ENCODE assay signal across 9 cellular contexts in genomic region chr14:51776102-51776894, GRCh38.
DNase-seq lines count a peak whose midpoint lies in the region; ATAC-seq, FAIRE-seq and TF ChIP-seq lines count a peak whose summit lies in the region.
"Had no signal": no experiment of that assay in that cellular context is flagged by ENCODE, and none has a peak within 500 bp of the region (broad histone marks: within the 10 kb centered on the region; RNA-seq: fewer than 3 reads in every experiment).

No MANE protein-coding gene starts in this region.

- no peak overlapping the region for H3K4ac ChIP-seq in neuronal stem cell (ENCODE audit: low read length)

- H3K27ac Mint-ChIP-seq in Calu3 (ENCODE audit: unreplicated experiment) = no peak overlapping the region
- H3K27ac Mint-ChIP-seq: T-helper 1 cell treated with Interleukin-12 subunit alpha and Interleukin-12 subunit beta and Interleukin-4 antibody, amounts not matched to agents 30 μg/mL and 1 μg/mL, for 36 hours had no signal

- peak overlapping the region; percentile 81 for H2AFZ ChIP-seq in neuronal stem cell (ENCODE audit: low read length)

- H3K4me1 ChIP-seq in neuronal stem cell (ENCODE audit: control insufficient read depth in 2 of 2, insufficient read depth in 1 of 2, low read depth in 1 of 2, low read length in 2 of 2) = peaks cover 0 to 2% of the 10 kb centered on the region in 2 donors

- peak overlapping the region; percentile 35 for H3K4me2 ChIP-seq in neuronal stem cell (ENCODE audit: insufficient read depth, low read length, poor library complexity, severe bottlenecking)

- no TSS peak for BruUV-seq in Calu3 (replicated peaks; lab: Mats Ljungman, UMichigan)

- no peak overlapping the region for H3K9ac ChIP-seq in neuronal stem cell (ENCODE audit: low read depth, low read length, poor library complexity)

- H3K27me3 Mint-ChIP-seq in Calu3 (ENCODE audit: unreplicated experiment) = no peaks in the 10 kb centered on the region

- H3K9me3 Mint-ChIP-seq in Calu3 (ENCODE audit: low read depth, unreplicated experiment) = no peaks in the 10 kb centered on the region
- H3K9me3 Mint-ChIP-seq: T-helper 1 cell treated with Interleukin-12 subunit alpha and Interleukin-12 subunit beta and Interleukin-4 antibody, amounts not matched to agents 30 μg/mL and 1 μg/mL, for 36 hours had no signal

- H4K91ac ChIP-seq in neuronal stem cell (ENCODE audit: low read depth, low read length, poor library complexity) = no peak overlapping the region

- H3K36me3 ChIP-seq in neuronal stem cell (replicated peaks in 1 of 2; ENCODE audit: control insufficient read depth in 2 of 2, insufficient read depth in 2 of 2, low read length in 2 of 2) = no peaks in the 10 kb centered on the region

- no peak overlapping the region for H3K27ac ChIP-seq in neuronal stem cell (replicated peaks; ENCODE audit: low read length)

- CTCF ChIA-PET in Calu3 (lab: Charles Lee) = interaction anchor here (0.5 to 2.3 kb wide), 8 partner anchors 25 to 534 kb away, joined by 3 to 17 read pairs (median 3); partner anchors contain the start of gene FRMD6

- no peak overlapping the region for H2BK12ac ChIP-seq in neuronal stem cell (ENCODE audit: low read length)

- H3K23ac ChIP-seq in neuronal stem cell (ENCODE audit: low read depth, low read length, poor library complexity) = no peak overlapping the region

- H2BK120ac ChIP-seq in neuronal stem cell (ENCODE audit: low read depth, low read length) = no peak overlapping the region

- peak overlapping the region; percentile 4 for H3K4me3 Mint-ChIP-seq in Calu3 (ENCODE audit: low read depth, unreplicated experiment)
- H3K4me3 Mint-ChIP-seq: T-helper 1 cell treated with Interleukin-12 subunit alpha and Interleukin-12 subunit beta and Interleukin-4 antibody, amounts not matched to agents 30 μg/mL and 1 μg/mL, for 36 hours had no signal

- no peak for FAIRE-seq in H54 (lab: Jason Lieb, UNC)

- H2AK5ac ChIP-seq in neuronal stem cell (ENCODE audit: low read depth, low read length) = no peak overlapping the region

- no peak overlapping the region for H3K4me3 ChIP-seq in foreskin fibroblast (ENCODE audit: low read depth in 1 of 2, low read length in 2 of 2)
- H3K4me3 ChIP-seq in neuronal stem cell (ENCODE audit: low read length in 2 of 2) = no peak overlapping the region

- peaks cover 7% of the 10 kb centered on the region for H3K36me3 Mint-ChIP-seq in Calu3 (ENCODE audit: insufficient read depth, unreplicated experiment)

- H3K4me1 Mint-ChIP-seq in Calu3 (ENCODE audit: low read depth, unreplicated experiment) = peaks cover 19% of the 10 kb centered on the region

- no peak overlapping the region for H2BK5ac ChIP-seq in neuronal stem cell (ENCODE audit: low read length)

- WGBS in neuronal stem cell (ENCODE audit: extremely low coverage in 2 of 2, insufficient read length in 2 of 2, insufficient replicate concordance in 1 of 2), 2 donors = no CpG with 5 or more reads among the region's 13 CpGs

- peak; percentile 58 for DNase-seq in Calu3
- peak; percentile 68 for DNase-seq in H54 (ENCODE audit: insufficient read length, low spot score)
- peak; percentile 20 for DNase-seq in NCI-H510A (lab: John Stamatoyannopoulos, UW)
- peak; percentile 27 for DNase-seq in activated T-cell treated with anti-CD3 and anti-CD28 coated beads, Interleukin-2, amount 50 U/mL, for 1 hour
- DNase-seq in foreskin fibroblast = peak; percentile 52 to 85
- DNase-seq in neuronal stem cell (ENCODE audit: low spot score) = peak; percentile 51

- peak overlapping the region; percentile 35 for H2BK15ac ChIP-seq in neuronal stem cell (ENCODE audit: low read length)

- intact Hi-C loops in Calu3 (cut with micrococcal nuclease; ENCODE audit: unreplicated experiment) = loop anchor here (1.0 kb wide), 2 partner anchors 123 to 493 kb away; no protein-coding TSS in a partner anchor

- H3K79me1 ChIP-seq in neuronal stem cell (ENCODE audit: low read depth, low read length) = no peaks in the 10 kb centered on the region

- no peaks in the 10 kb centered on the region for H3K27me3 ChIP-seq in neuronal stem cell (ENCODE audit: control insufficient read depth in 3 of 3, insufficient read depth in 3 of 3, low read depth in 1 of 3, low read length in 3 of 3)

- TF ChIP-seq CTCF in Calu3 (IDR thresholded peaks at IDR 0.05; ENCODE audit: unreplicated experiment) (peak; percentile 60), foreskin fibroblast (IDR thresholded peaks at IDR 0.05; ENCODE audit: low read depth, low read length) (peak; percentile 72)

- ATAC-seq in GM19035 (IDR thresholded peaks at IDR 0.05; ENCODE audit: unreplicated experiment) (no peak), HG03039 (IDR thresholded peaks at IDR 0.05; ENCODE audit: unreplicated experiment) (no peak)

- no peaks in the 10 kb centered on the region for H3K9me3 ChIP-seq in neuronal stem cell (replicated peaks in 1 of 2; ENCODE audit: control insufficient read depth in 2 of 2, insufficient read depth in 1 of 2, low read depth in 1 of 2, low read length in 2 of 2)

- H4K8ac ChIP-seq in neuronal stem cell (ENCODE audit: low read depth, low read length) = no peak overlapping the region

- no peak overlapping the region for H3K14ac ChIP-seq in neuronal stem cell (ENCODE audit: low read length)

- H3K18ac ChIP-seq in neuronal stem cell (ENCODE audit: low read length) = no peak overlapping the region

- no peak for TF ChIP-seq POLR2A in H54 (IDR thresholded peaks at IDR 0.05; ENCODE audit: low read depth, low read length)
